ENCODE assay signal across 9 cellular contexts in the genomic region with DNA sequence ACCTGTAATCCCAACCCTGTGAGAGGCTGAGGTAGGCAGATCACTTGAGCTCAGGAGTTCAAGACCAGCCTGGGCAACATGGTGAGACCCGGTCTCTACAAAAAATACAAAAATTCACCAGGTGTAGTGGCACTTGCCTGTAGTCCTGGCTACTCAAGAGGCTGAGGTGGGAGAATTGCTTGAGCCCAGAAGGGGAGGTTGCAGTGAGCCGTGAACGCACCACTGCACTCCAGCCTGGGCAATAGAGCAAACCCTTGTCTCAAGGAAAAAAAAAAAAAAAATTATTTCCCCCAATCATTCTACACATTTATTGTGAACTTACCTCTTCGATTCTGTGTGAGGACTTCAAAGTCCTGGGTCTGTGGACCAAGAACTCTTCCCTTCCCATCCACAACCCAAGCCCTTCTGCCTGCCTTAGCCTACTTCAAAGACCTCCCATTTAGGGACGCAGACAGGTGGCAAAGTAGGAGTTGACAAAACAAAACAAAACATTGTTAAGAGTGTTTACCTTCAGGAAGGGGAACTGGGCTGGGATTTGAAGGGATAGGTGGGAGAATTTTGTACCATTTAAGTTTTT. TPM values are rescaled to one million over a fixed set of nuclear protein-coding genes. Genes with fewer than 3 reads are reported as not detected.
DNase-seq lines count a peak whose midpoint lies in the region; ATAC-seq and TF ChIP-seq lines count a peak whose summit lies in the region.
"Had no signal": no experiment of that assay in that cellular context is flagged by ENCODE, and none has a peak within 500 bp of the region (broad histone marks: within the 10 kb centered on the region; RNA-seq: fewer than 3 reads in every experiment).

No MANE protein-coding gene starts in this region.

- H3K4me2 ChIP-seq in neural progenitor cell = no peak overlapping the region

- H3K27me3 ChIP-seq in right atrium auricular region = no peaks in the 10 kb centered on the region
- H3K27me3 ChIP-seq in endodermal cell (ENCODE audit: control insufficient read depth, insufficient read depth, low read length, poor library complexity, severe bottlenecking) = no peaks in the 10 kb centered on the region
- peaks cover 13% of the 10 kb centered on the region for H3K27me3 ChIP-seq in neural progenitor cell

- H3K9me3 Mint-ChIP-seq in endodermal cell (no peaks in the 10 kb centered on the region), neural progenitor cell (no peaks in the 10 kb centered on the region)
- H3K9me3 Mint-ChIP-seq: immature natural killer cell had no signal

- no peaks in the 10 kb centered on the region for H3K36me3 Mint-ChIP-seq in endodermal cell (ENCODE audit: low read depth)
- H3K36me3 Mint-ChIP-seq in neural progenitor cell = no peaks in the 10 kb centered on the region

- H3K4me3 Mint-ChIP-seq in endodermal cell (peak overlapping the region; percentile 40), neural progenitor cell (peak overlapping the region; percentile 78)
- H3K4me3 Mint-ChIP-seq: immature natural killer cell had no signal

- no peak for DNase-seq in right atrium auricular region (ENCODE audit: low spot score)
- DNase-seq in Right ventricle myocardium superior = no peak
- no peak for DNase-seq in endodermal cell
- no peak for DNase-seq in neural progenitor cell (ENCODE audit: low spot score)
- DNase-seq in DMS114 treated with DMSO at 0.1 percent for 48 hours (lab: John Stamatoyannopoulos, UW; ENCODE audit: unreplicated experiment) = no peak
- no peak for DNase-seq in NCI-H2196 treated with DMSO at 0.1 percent for 48 hours (lab: John Stamatoyannopoulos, UW; ENCODE audit: unreplicated experiment)
- DNase-seq in C1 segment of cervical spinal cord (lab: John Stamatoyannopoulos, UW) = no peak
- DNase-seq in SW 1271 (lab: John Stamatoyannopoulos, UW) = no peak
- DNase-seq: immature natural killer cell had no signal

- H3K27me3 Mint-ChIP-seq in endodermal cell (ENCODE audit: insufficient read depth) (peaks cover 3% of the 10 kb centered on the region), neural progenitor cell (ENCODE audit: insufficient read depth, low read depth) (peaks cover 4% of the 10 kb centered on the region)

- intact Hi-C loops in Right ventricle myocardium superior (cut with DNase I) = loop anchor here (5.0 kb wide), 1 partner anchor 43 kb away; no protein-coding TSS in a partner anchor

- peaks cover 2% of the 10 kb centered on the region for H4K20me1 ChIP-seq in neural progenitor cell (ENCODE audit: low read depth)

- H3K27ac Mint-ChIP-seq in endodermal cell (peak overlapping the region; percentile 89), neural progenitor cell (peak overlapping the region; percentile 99)

- H3K4me3 ChIP-seq in right atrium auricular region = peak overlapping the region in 1 of 2 donors; percentile 16
- peak overlapping the region; percentile 47 for H3K4me3 ChIP-seq in endodermal cell (ENCODE audit: low read length)
- no peak overlapping the region for H3K4me3 ChIP-seq in neural progenitor cell

- no peak for ATAC-seq in Right ventricle myocardium superior (ENCODE audit: poor library complexity)

- no peaks in the 10 kb centered on the region for H3K36me3 ChIP-seq in right atrium auricular region
- no peaks in the 10 kb centered on the region for H3K36me3 ChIP-seq in endodermal cell (ENCODE audit: control insufficient read depth, insufficient read depth, low read length)
- H3K36me3 ChIP-seq in neural progenitor cell = no peaks in the 10 kb centered on the region

- no peak overlapping the region for H2AFZ ChIP-seq in neural progenitor cell (replicated peaks)

- peaks cover 11% of the 10 kb centered on the region for H3K79me2 ChIP-seq in neural progenitor cell (ENCODE audit: low read depth)

- peaks cover 0 to 59% of the 10 kb centered on the region in 2 donors for H3K4me1 ChIP-seq in right atrium auricular region
- peaks cover 11% of the 10 kb centered on the region for H3K4me1 ChIP-seq in endodermal cell (ENCODE audit: control insufficient read depth, insufficient read depth, low read length)
- H3K4me1 ChIP-seq in neural progenitor cell = peaks cover 32% of the 10 kb centered on the region

- 80 to 87% methylated on average over 1 to 5 of the region's 5 CpGs for WGBS in endodermal cell (ENCODE audit: insufficient coverage in 1 of 2, insufficient read length in 1 of 2), 2 experiments

- H3K27ac ChIP-seq in right atrium auricular region (peak overlapping the region; percentile 89 to 99), endodermal cell (ENCODE audit: low read depth, low read length) (peak overlapping the region; percentile 94), neural progenitor cell (no peak overlapping the region)

- H3K9ac ChIP-seq in endodermal cell (ENCODE audit: extremely low read depth, low read length, poor library complexity, severe bottlenecking) (peak overlapping the region; percentile 53), neural progenitor cell (no peak overlapping the region)

- TF ChIP-seq CTCF in right atrium auricular region (IDR thresholded peaks at IDR 0.05) (no peak), endodermal cell (conservative IDR thresholded peaks at IDR 0.05) (no peak), neural progenitor cell (IDR thresholded peaks at IDR 0.05) (no peak)

- H3K9me3 ChIP-seq in right atrium auricular region (no peaks in the 10 kb centered on the region), endodermal cell (ENCODE audit: control insufficient read depth, low read length) (no peaks in the 10 kb centered on the region), neural progenitor cell (ENCODE audit: low read depth) (no peaks in the 10 kb centered on the region)

- peaks cover 49% of the 10 kb centered on the region for H3K4me1 Mint-ChIP-seq in endodermal cell
- peaks cover 57% of the 10 kb centered on the region for H3K4me1 Mint-ChIP-seq in neural progenitor cell

- H3F3A ChIP-seq in neural progenitor cell (ENCODE audit: low read depth) = peaks cover 56% of the 10 kb centered on the region

RNA-seq across cellular contexts. Expression of gene WEE1, which starts 3.8 kb away (rescaled TPM):
- 100 to 1,000 TPM in 1 of 2 donors, 10 to 100 TPM in 1; 52.0 to 103 TPM for total RNA-seq in right atrium auricular region
- total RNA-seq in Right ventricle myocardium superior = 32.7 TPM
- total RNA-seq in endodermal cell = 10 to 100 TPM; 80.1 to 93.5 TPM
- polyA plus RNA-seq in endodermal cell (2013, experiment 1 of 2) = 72.0 TPM
- 71.9 TPM for polyA plus RNA-seq in endodermal cell (2013, experiment 2 of 2)
- total RNA-seq in neural progenitor cell (ENCODE audit: low replicate concordance) = 123 and 156 TPM in 2 replicates
